9 cellular contexts compared by ENCODE assay signal in genomic region chr9:130240410-130241197, GRCh38. TPM values are rescaled to one million over a fixed set of nuclear protein-coding genes. Genes with fewer than 3 reads are reported as not detected.
A peak's percentile ranks its signal among the peaks of the same experiment; 100 is the strongest.
DNase-seq lines count a peak whose midpoint lies in the region; ATAC-seq and TF ChIP-seq lines count a peak whose summit lies in the region.
"Had no signal": no experiment of that assay in that cellular context is flagged by ENCODE, and none has a peak within 500 bp of the region (broad histone marks: within the 10 kb centered on the region; RNA-seq: fewer than 3 reads in every experiment).

No MANE protein-coding gene starts in this region.

- peak overlapping the region; percentile 23 for H2AFZ ChIP-seq in osteoblast (ENCODE audit: low read length)

- H3K4me2 ChIP-seq in osteoblast (ENCODE audit: insufficient read depth, low read length) = no peak overlapping the region

- H3K4me3 ChIP-seq in osteoblast (ENCODE audit: insufficient read depth, low read length) = no peak overlapping the region

- H3K27ac ChIP-seq in osteoblast (ENCODE audit: low read depth, low read length) = no peak overlapping the region
- H3K27ac ChIP-seq: neutrophil had no signal

- H3K36me3 ChIP-seq in osteoblast (ENCODE audit: insufficient read depth, low read length) = no peaks in the 10 kb centered on the region
- H3K36me3 ChIP-seq: neutrophil had no signal

- DNase-seq in DMS53 treated with DMSO at 0.1 percent for 48 hours (lab: John Stamatoyannopoulos, UW; ENCODE audit: unreplicated experiment) = peak; percentile 84
- DNase-seq in NCI-H510A treated with DMSO at 0.1 percent for 48 hours (lab: John Stamatoyannopoulos, UW) = peak; percentile 88
- DNase-seq in activated CD4-positive, alpha-beta T cell treated with anti-CD3 and anti-CD28 coated beads, Interleukin-2, amount 50 U/mL, for 48 hours = peak; percentile 32 to 53
- peak; percentile 71 for DNase-seq in foreskin melanocyte
- DNase-seq in osteoblast (ENCODE audit: insufficient read length, low spot score, missing footprints) = peak; percentile 92
- no peak for DNase-seq in activated CD8-positive, alpha-beta memory T cell treated with anti-CD3 and anti-CD28 coated beads for 24 hours
- no peak for DNase-seq in activated CD8-positive, alpha-beta memory T cell treated with anti-CD3 and anti-CD28 coated beads, Interleukin-2, amount 50 U/mL, for 4 hours

- no peaks in the 10 kb centered on the region for H3K9me3 ChIP-seq in osteoblast (ENCODE audit: low read depth, low read length)
- H3K9me3 ChIP-seq: neutrophil had no signal

- TF ChIP-seq CTCF in osteoblast (IDR thresholded peaks at IDR 0.05; ENCODE audit: extremely low read depth, low read depth, low read length) = no peak

- peaks cover 20% of the 10 kb centered on the region for H3K4me1 ChIP-seq in osteoblast (ENCODE audit: insufficient read depth, low read length)

- no peaks in the 10 kb centered on the region for H3K27me3 ChIP-seq in osteoblast (ENCODE audit: insufficient read depth, low read length)
- H3K27me3 ChIP-seq: neutrophil had no signal

- ATAC-seq in HG03095 (IDR thresholded peaks at IDR 0.05; ENCODE audit: unreplicated experiment) = peak; percentile 40

- H4K20me1 ChIP-seq in osteoblast (ENCODE audit: insufficient read depth, low read length) = peaks cover 3% of the 10 kb centered on the region

- H3K79me2 ChIP-seq in osteoblast (ENCODE audit: insufficient read depth, low read length) = no peaks in the 10 kb centered on the region

RNA-seq across cellular contexts. Expression of gene HMCN2, which starts 25.0 kb away (rescaled TPM):
- total RNA-seq in osteoblast = under 0.01 TPM in 2 replicates

Comparison
In these comparisons a context has a peak if more than half of its experiments do, and no peak if none do; other contexts are left out.
1. DNase-seq: peak in DMS53 treated with DMSO at 0.1 percent for 48 hours (single experiment), NCI-H510A treated with DMSO at 0.1 percent for 48 hours (single experiment), activated CD4-positive, alpha-beta T cell treated with anti-CD3 and anti-CD28 coated beads, Interleukin-2, amount 50 U/mL, for 48 hours (2 of 2), foreskin melanocyte (single experiment) and osteoblast (single experiment); none in activated CD8-positive, alpha-beta memory T cell treated with anti-CD3 and anti-CD28 coated beads for 24 hours (single experiment) and activated CD8-positive, alpha-beta memory T cell treated with anti-CD3 and anti-CD28 coated beads, Interleukin-2, amount 50 U/mL, for 4 hours (single experiment).